Comparison of ENCODE assay signal across 8 cellular contexts in genomic region chr6:30481965-30482644, GRCh38. TPM values are rescaled to one million over a fixed set of nuclear protein-coding genes. Genes with fewer than 3 reads are reported as not detected.
A peak's percentile ranks its signal among the peaks of the same experiment; 100 is the strongest.
DNase-seq lines count a peak whose midpoint lies in the region; ATAC-seq and TF ChIP-seq lines count a peak whose summit lies in the region.
"Not testable (repeated sequence)": the region's sequence is repeated elsewhere in the genome, so short reads cannot be mapped to it uniquely, and the experiment has no call there.

No MANE protein-coding gene starts in this region.

- TF ChIP-seq CTCF in OCI-LY1 (IDR thresholded peaks at IDR 0.05; ENCODE audit: low read length) (peak; percentile 72), smooth muscle cell (IDR thresholded peaks at IDR 0.05; ENCODE audit: borderline replicate concordance, insufficient read depth, poor library complexity, severe bottlenecking) (peak; percentile 88)

- H3F3A ChIP-seq in OCI-LY1 (ENCODE audit: insufficient read depth, low read length); smooth muscle cell (ENCODE audit: low read depth): not testable (repeated sequence)

- H2AFZ ChIP-seq in OCI-LY1 (ENCODE audit: low read length), result not testable (repeated sequence)
- H2AFZ ChIP-seq in smooth muscle cell (ENCODE audit: low read depth), result peak overlapping the region; percentile 59

- not testable (repeated sequence) for H3K9me2 ChIP-seq in OCI-LY1 (ENCODE audit: low read depth, low read length)

- DNase-seq in ACHN, result peak; percentile 70
- peak; percentile 47 for DNase-seq in Jurkat, Clone E6-1 (ENCODE audit: low read depth, low spot score)
- DNase-seq in activated CD4-positive, alpha-beta T cell treated with anti-CD3 and anti-CD28 coated beads, Interleukin-2, amount 50 U/mL, for 48 hours, result peak; percentile 84 to 89
- peak; percentile 69 for DNase-seq in cerebellar cortex (ENCODE audit: low spot score)
- peak; percentile 67 for DNase-seq in inferior parietal cortex (ENCODE audit: extremely low spot score)
- peak; percentile 40 for DNase-seq in smooth muscle cell (lab: John Stamatoyannopoulos, UW; ENCODE audit: unreplicated experiment)

- H3K4me2 ChIP-seq in OCI-LY1 (ENCODE audit: low read length), result not testable (repeated sequence)
- H3K4me2 ChIP-seq in smooth muscle cell, result peak overlapping the region; percentile 78

- WGBS in smooth muscle cell (ENCODE audit: low lambda C conversion rate), result 5% methylated on average over 19 of the region's 19 CpGs

- not testable (repeated sequence) for H3K36me3 ChIP-seq in OCI-LY1 (ENCODE audit: insufficient read depth, low read length); smooth muscle cell (ENCODE audit: low read depth)

- H3K4me1 ChIP-seq in OCI-LY1 (ENCODE audit: insufficient read depth, low read length, severe bottlenecking); smooth muscle cell (ENCODE audit: low read depth): not testable (repeated sequence)

- in situ Hi-C loops in ACHN (cut with HindIII; ENCODE audit: low pct_ligation_motif_present, low pct_unique_long_range_greater_than_20kb, low sequenced_read_pairs), result not testable (repeated sequence)

- not testable (repeated sequence) for H4K20me1 ChIP-seq in OCI-LY1 (ENCODE audit: insufficient read depth, low read length); smooth muscle cell (ENCODE audit: low read depth)

- H3K9ac ChIP-seq in OCI-LY1 (ENCODE audit: low read length); smooth muscle cell (ENCODE audit: low read depth): not testable (repeated sequence)

- ATAC-seq in GM18868 (IDR thresholded peaks at IDR 0.05; ENCODE audit: unreplicated experiment), result peak; percentile 53

- H3K79me2 ChIP-seq in OCI-LY1 (ENCODE audit: insufficient read depth, low read length); smooth muscle cell (ENCODE audit: low read depth): not testable (repeated sequence)

- not testable (repeated sequence) for H3K27me3 ChIP-seq in OCI-LY1 (ENCODE audit: insufficient read depth, low read length)
- peaks cover 54% of the 10 kb centered on the region for H3K27me3 ChIP-seq in smooth muscle cell (ENCODE audit: low read depth)

- not testable (repeated sequence) for H3K4me3 ChIP-seq in Jurkat, Clone E6-1 (ENCODE audit: low read length); OCI-LY1 (ENCODE audit: low read depth, low read length, poor library complexity, severe bottlenecking)
- H3K4me3 ChIP-seq in smooth muscle cell, result peak overlapping the region; percentile 29

- not testable (repeated sequence) for H3K27ac ChIP-seq in OCI-LY1 (ENCODE audit: low read depth, low read length, poor library complexity, severe bottlenecking); smooth muscle cell (ENCODE audit: low read depth)

- H3K9me3 ChIP-seq in OCI-LY1 (ENCODE audit: low read length); smooth muscle cell (replicated peaks; ENCODE audit: low read depth): not testable (repeated sequence)

RNA-seq across cellular contexts. Expression of gene HLA-E, which starts 7.2 kb away (rescaled TPM):
- polyA plus RNA-seq in Jurkat, Clone E6-1 (2012; ENCODE audit: insufficient read depth, insufficient read length), result 67.6 TPM
- total RNA-seq in smooth muscle cell, result 97.3 and 104 TPM in 2 replicates
- polyA plus RNA-seq in smooth muscle cell, result 126 and 134 TPM in 2 replicates
